ENCODE assay signal across 1 cellular context in genomic region chr17:81127526-81128177, GRCh38.
TF ChIP-seq lines count a peak whose summit lies in the region.

No MANE protein-coding gene starts in this region.

TF ChIP-seq in K562, 482 proteins besides CTCF, POLR2A, EP300 and RAD21:
- no peak for TF ChIP-seq MLX (CRISPR knock-in tag; conservative IDR thresholded peaks at IDR 0.05)
